ENCODE assay signal across 19 cellular contexts in genomic region chr1:64942648-64943047, GRCh38. TPM values are rescaled to one million over a fixed set of nuclear protein-coding genes. Genes with fewer than 3 reads are reported as not detected.
DNase-seq lines count a peak whose midpoint lies in the region; TF ChIP-seq lines count a peak whose summit lies in the region.
"Had no signal": no experiment of that assay in that cellular context is flagged by ENCODE, and none has a peak within 500 bp of the region (broad histone marks: within the 10 kb centered on the region; RNA-seq: fewer than 3 reads in every experiment).

No MANE protein-coding gene starts in this region.

- H3K9ac ChIP-seq in MM.1S (ENCODE audit: low read length) (no peak overlapping the region), subcutaneous abdominal adipose tissue (ENCODE audit: low read length in 5 of 5) (no peak overlapping the region)

- peaks cover 97% of the 10 kb centered on the region for H3K79me2 ChIP-seq in MM.1S (ENCODE audit: low read length)

- no peaks in the 10 kb centered on the region for H3K27me3 Mint-ChIP-seq in activated naive CD4-positive, alpha-beta T cell treated with anti-CD3 and anti-CD28 coated beads, Interleukin-2, amount 50 U/mL, for 24 hours
- no peaks in the 10 kb centered on the region for H3K27me3 Mint-ChIP-seq in activated naive CD4-positive, alpha-beta T cell treated with anti-CD3 and anti-CD28 coated beads for 36 hours (ENCODE audit: low read depth)

- H3K4me2 ChIP-seq in MM.1S (ENCODE audit: low read depth, low read length), result peak overlapping the region; percentile 10; the same call in 1 of the 2 replicates
- H3K4me2 ChIP-seq: GM23338 had no signal

- peaks cover 43% of the 10 kb centered on the region for H3K4me1 ChIP-seq in MM.1S (ENCODE audit: low read length)
- H3K4me1 ChIP-seq in subcutaneous abdominal adipose tissue (ENCODE audit: control insufficient read depth in 5 of 5, insufficient read depth in 5 of 5, low read length in 5 of 5), result peaks cover 0 to 60% (median 57%) of the 10 kb centered on the region in 5 donors

- H3K4me1 Mint-ChIP-seq in activated naive CD4-positive, alpha-beta T cell treated with anti-CD3 and anti-CD28 coated beads, Interleukin-2, amount 50 U/mL, for 24 hours, result peaks cover 81% of the 10 kb centered on the region
- peaks cover 69% of the 10 kb centered on the region for H3K4me1 Mint-ChIP-seq in activated naive CD4-positive, alpha-beta T cell treated with anti-CD3 and anti-CD28 coated beads for 36 hours (ENCODE audit: low read depth)

- no peak for TF ChIP-seq CTCF in MM.1S (IDR thresholded peaks at IDR 0.05; ENCODE audit: low read length)

- CTCF ChIA-PET in activated naive CD4-positive, alpha-beta T cell treated with anti-CD3 and anti-CD28 coated beads for 36 hours (lab: Charles Lee), result no interaction called here

- no peak overlapping the region for H3K4me3 Mint-ChIP-seq in activated naive CD4-positive, alpha-beta T cell treated with anti-CD3 and anti-CD28 coated beads, Interleukin-2, amount 50 U/mL, for 24 hours
- no peak overlapping the region for H3K4me3 Mint-ChIP-seq in activated naive CD4-positive, alpha-beta T cell treated with anti-CD3 and anti-CD28 coated beads for 36 hours
- H3K4me3 Mint-ChIP-seq: GM23338 had no signal

- intact Hi-C loops in activated naive CD4-positive, alpha-beta T cell treated with anti-CD3 and anti-CD28 coated beads for 36 hours (cut with micrococcal nuclease), result loop anchor here (1.0 kb wide), 1 partner anchor 9 kb away; no protein-coding TSS in a partner anchor

- H3K4me3 ChIP-seq in MM.1S (ENCODE audit: low read length) (no peak overlapping the region), subcutaneous abdominal adipose tissue (ENCODE audit: low read depth in 1 of 5, low read length in 5 of 5) (no peak overlapping the region)
- H3K4me3 ChIP-seq: GM23338, MG63 had no signal

- no peak for TF ChIP-seq POLR2A in erythroblast (IDR thresholded peaks at IDR 0.05; ENCODE audit: low read length)

- DNase-seq in activated naive CD4-positive, alpha-beta T cell treated with anti-CD3 and anti-CD28 coated beads for 36 hours, result no peak
- DNase-seq in MM.1S (no peak), erythroblast (lab: John Stamatoyannopoulos, UW) (peak; percentile 29 to 39), globus pallidus (ENCODE audit: low spot score) (no peak), C1 segment of cervical spinal cord (lab: John Stamatoyannopoulos, UW) (no peak), DMS 273 treated with DMSO at 0.1 percent for 48 hours (lab: John Stamatoyannopoulos, UW) (no peak)
- DNase-seq: 8988T, DND-41, IMR-90, Karpas-422, MG63, NCI-H1694 treated with DMSO at 0.1 percent for 48 hours, NCI-H510A treated with DMSO at 0.1 percent for 48 hours, NCI-H774, RPMI8226, SHP77 treated with DMSO at 0.1 percent for 48 hours had no signal

- H3K36me3 Mint-ChIP-seq in activated naive CD4-positive, alpha-beta T cell treated with anti-CD3 and anti-CD28 coated beads, Interleukin-2, amount 50 U/mL, for 24 hours, result peaks cover 7% of the 10 kb centered on the region
- peaks cover 2% of the 10 kb centered on the region for H3K36me3 Mint-ChIP-seq in activated naive CD4-positive, alpha-beta T cell treated with anti-CD3 and anti-CD28 coated beads for 36 hours (ENCODE audit: low read depth)

- H3K9me2 ChIP-seq in MM.1S (replicated peaks; ENCODE audit: insufficient read depth, low read length), result no peaks in the 10 kb centered on the region

- H3K27ac ChIP-seq in MM.1S (ENCODE audit: low read length) (no peak overlapping the region), subcutaneous abdominal adipose tissue (ENCODE audit: low read depth, low read length) (peak overlapping the region; percentile 52)

- H3K9me3 ChIP-seq in MM.1S (replicated peaks; ENCODE audit: insufficient read depth, low read length) (no peaks in the 10 kb centered on the region), subcutaneous abdominal adipose tissue (ENCODE audit: control insufficient read depth in 5 of 5, low read length in 5 of 5) (no peaks in the 10 kb centered on the region)
- H3K9me3 ChIP-seq: MG63 had no signal

- no peak overlapping the region for H2AFZ ChIP-seq in MM.1S (ENCODE audit: low read length)
- H2AFZ ChIP-seq: GM23338 had no signal

- H3K27ac Mint-ChIP-seq in activated naive CD4-positive, alpha-beta T cell treated with anti-CD3 and anti-CD28 coated beads, Interleukin-2, amount 50 U/mL, for 24 hours, result peak overlapping the region; percentile 35
- no peak overlapping the region for H3K27ac Mint-ChIP-seq in activated naive CD4-positive, alpha-beta T cell treated with anti-CD3 and anti-CD28 coated beads for 36 hours
- H3K27ac Mint-ChIP-seq: GM23338 had no signal

- H3K36me3 ChIP-seq in MM.1S (replicated peaks; ENCODE audit: insufficient read depth, low read length) (no peaks in the 10 kb centered on the region), subcutaneous abdominal adipose tissue (ENCODE audit: control insufficient read depth in 5 of 5, insufficient read depth in 5 of 5, low read length in 5 of 5) (no peaks in the 10 kb centered on the region)
- H3K36me3 ChIP-seq: MG63 had no signal

- peaks cover 4% of the 10 kb centered on the region; the same call in 1 of the 2 replicates for H4K20me1 ChIP-seq in MM.1S (ENCODE audit: insufficient read depth, low read length)

- no peaks in the 10 kb centered on the region for H3K9me3 Mint-ChIP-seq in activated naive CD4-positive, alpha-beta T cell treated with anti-CD3 and anti-CD28 coated beads, Interleukin-2, amount 50 U/mL, for 24 hours
- no peaks in the 10 kb centered on the region for H3K9me3 Mint-ChIP-seq in activated naive CD4-positive, alpha-beta T cell treated with anti-CD3 and anti-CD28 coated beads for 36 hours
- H3K9me3 Mint-ChIP-seq: GM23338 had no signal

- H3F3A ChIP-seq in MM.1S (ENCODE audit: insufficient read depth, low read length), result no peaks in the 10 kb centered on the region

- no peaks in the 10 kb centered on the region for H3K27me3 ChIP-seq in MM.1S (replicated peaks; ENCODE audit: insufficient read depth, low read length)
- no peaks in the 10 kb centered on the region for H3K27me3 ChIP-seq in subcutaneous abdominal adipose tissue (ENCODE audit: control insufficient read depth in 5 of 5, insufficient read depth in 4 of 5, low read length in 5 of 5)
- H3K27me3 ChIP-seq: MG63 had no signal

RNA-seq across cellular contexts. Expression of gene JAK1, which starts 23.7 kb away (rescaled TPM):
- total RNA-seq in activated naive CD4-positive, alpha-beta T cell treated with anti-CD3 and anti-CD28 coated beads for 36 hours, result 100 to 1,000 TPM; 139 to 140 TPM

Comparison
In these comparisons a context has a peak if more than half of its experiments do, and no peak if none do; other contexts are left out.
1. DNase-seq: peak in erythroblast (2 of 2); none in activated naive CD4-positive, alpha-beta T cell treated with anti-CD3 and anti-CD28 coated beads for 36 hours (single experiment), MM.1S (single experiment), globus pallidus (single experiment), C1 segment of cervical spinal cord (0 of 14) and DMS 273 treated with DMSO at 0.1 percent for 48 hours (single experiment).